1 cellular context compared by ENCODE assay signal in the genomic region with DNA sequence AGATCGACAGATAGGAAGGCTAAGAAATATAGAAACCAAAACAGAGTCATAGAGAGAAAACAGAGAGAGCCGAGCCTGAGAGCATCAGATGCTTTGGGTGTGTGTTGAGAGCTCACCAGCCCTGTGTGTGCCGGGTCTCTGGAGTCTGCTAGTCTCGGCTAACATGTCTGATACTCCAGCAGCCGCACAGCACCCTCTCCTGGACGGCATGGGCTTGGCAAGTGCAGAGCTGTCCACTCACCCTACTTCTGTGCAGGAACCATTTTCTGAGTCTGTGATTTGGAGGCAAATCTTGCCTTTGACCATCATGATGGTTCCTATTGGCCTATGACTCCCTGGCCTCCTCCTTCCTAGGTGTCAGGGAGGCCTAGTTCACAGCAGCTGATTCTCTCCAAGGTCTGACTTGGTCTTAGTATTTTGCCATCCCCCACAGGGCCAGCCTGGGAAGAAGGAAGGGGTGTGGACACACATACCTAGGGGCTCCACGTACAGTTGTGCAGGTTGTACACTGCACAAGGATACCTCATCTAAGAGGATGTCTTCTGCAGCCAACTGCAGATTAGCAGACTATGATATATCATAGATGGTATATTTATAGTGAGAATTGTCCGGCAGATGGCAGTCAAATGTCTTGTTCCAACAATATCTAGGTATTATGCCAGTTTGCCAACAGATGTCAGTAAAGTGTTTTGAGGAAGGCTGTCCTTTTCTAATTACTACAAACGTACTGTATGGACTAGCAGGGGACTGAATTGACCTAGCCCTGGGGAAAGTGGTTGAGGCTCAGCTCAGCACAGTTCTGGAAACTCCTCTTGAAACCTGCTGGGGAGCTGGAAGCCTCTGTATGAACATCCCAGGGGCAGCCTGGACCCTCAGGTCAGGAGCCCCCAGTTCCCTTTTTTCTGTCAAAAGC.
TF ChIP-seq lines count a peak whose summit lies in the region.

No MANE protein-coding gene starts in this region.

TF ChIP-seq in HepG2, 621 proteins besides CTCF, POLR2A, EP300 and RAD21 (continued from another document and continues in another):
- TF ChIP-seq ZNF276 (CRISPR knock-in tag; IDR thresholded peaks at IDR 0.05; ENCODE audit: low read depth), result no peak
- TF ChIP-seq TRIM24 (CRISPR knock-in tag; IDR thresholded peaks at IDR 0.05), result no peak
- no peak for TF ChIP-seq TMF1 (CRISPR knock-in tag; IDR thresholded peaks at IDR 0.05; ENCODE audit: low read depth)
- TF ChIP-seq GPN1 (CRISPR knock-in tag; IDR thresholded peaks at IDR 0.05; ENCODE audit: borderline replicate concordance), result no peak
- no peak for TF ChIP-seq ATF7 (IDR thresholded peaks at IDR 0.05)
- TF ChIP-seq ATF7 (CRISPR knock-in tag; IDR thresholded peaks at IDR 0.05), result 0 out of 2 replicates have a peak, but pooled peaks have one; percentile 35
- TF ChIP-seq, protein P1, sequence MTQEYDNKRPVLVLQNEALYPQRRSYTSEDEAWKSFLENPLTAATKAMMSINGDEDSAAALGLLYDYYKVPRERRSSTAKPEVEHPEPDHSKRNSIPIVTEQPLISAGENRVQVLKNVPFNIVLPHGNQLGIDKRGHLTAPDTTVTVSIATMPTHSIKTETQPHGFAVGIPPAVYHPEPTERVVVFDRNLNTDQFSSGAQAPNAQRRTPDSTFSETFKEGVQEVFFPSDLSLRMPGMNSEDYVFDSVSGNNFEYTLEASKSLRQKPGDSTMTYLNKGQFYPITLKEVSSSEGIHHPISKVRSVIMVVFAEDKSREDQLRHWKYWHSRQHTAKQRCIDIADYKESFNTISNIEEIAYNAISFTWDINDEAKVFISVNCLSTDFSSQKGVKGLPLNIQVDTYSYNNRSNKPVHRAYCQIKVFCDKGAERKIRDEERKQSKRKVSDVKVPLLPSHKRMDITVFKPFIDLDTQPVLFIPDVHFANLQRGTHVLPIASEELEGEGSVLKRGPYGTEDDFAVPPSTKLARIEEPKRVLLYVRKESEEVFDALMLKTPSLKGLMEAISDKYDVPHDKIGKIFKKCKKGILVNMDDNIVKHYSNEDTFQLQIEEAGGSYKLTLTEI (CRISPR knock-in tag; conservative IDR thresholded peaks at IDR 0.05), result no peak
- TF ChIP-seq RFXAP (CRISPR knock-in tag; IDR thresholded peaks at IDR 0.05; ENCODE audit: borderline replicate concordance), result no peak; the same call in 1 of the 2 replicates
- TF ChIP-seq ZNF781 (CRISPR knock-in tag; IDR thresholded peaks at IDR 0.05; ENCODE audit: borderline replicate concordance, not compliant biosample characterization), result peak; percentile 56
- no peak for TF ChIP-seq ZFY (CRISPR knock-in tag; IDR thresholded peaks at IDR 0.05)
- no peak; the same call in 1 of the 2 replicates for TF ChIP-seq SAP130 (CRISPR knock-in tag; IDR thresholded peaks at IDR 0.05; ENCODE audit: low read depth)
- TF ChIP-seq ZNF207 (IDR thresholded peaks at IDR 0.05; ENCODE audit: borderline replicate concordance), result no peak
- no peak for TF ChIP-seq PHF5A (CRISPR knock-in tag; IDR thresholded peaks at IDR 0.05; ENCODE audit: low read depth, unreplicated experiment)
- no peak for TF ChIP-seq NKX3-1 (CRISPR knock-in tag; IDR thresholded peaks at IDR 0.05)
- TF ChIP-seq CBX5 (CRISPR knock-in tag; IDR thresholded peaks at IDR 0.05; ENCODE audit: borderline replicate concordance), result no peak
- TF ChIP-seq, protein P2, sequence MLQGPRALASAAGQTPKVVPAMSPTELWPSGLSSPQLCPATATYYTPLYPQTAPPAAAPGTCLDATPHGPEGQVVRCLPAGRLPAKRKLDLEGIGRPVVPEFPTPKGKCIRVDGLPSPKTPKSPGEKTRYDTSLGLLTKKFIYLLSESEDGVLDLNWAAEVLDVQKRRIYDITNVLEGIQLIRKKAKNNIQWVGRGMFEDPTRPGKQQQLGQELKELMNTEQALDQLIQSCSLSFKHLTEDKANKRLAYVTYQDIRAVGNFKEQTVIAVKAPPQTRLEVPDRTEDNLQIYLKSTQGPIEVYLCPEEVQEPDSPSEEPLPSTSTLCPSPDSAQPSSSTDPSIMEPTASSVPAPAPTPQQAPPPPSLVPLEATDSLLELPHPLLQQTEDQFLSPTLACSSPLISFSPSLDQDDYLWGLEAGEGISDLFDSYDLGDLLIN (CRISPR knock-in tag; IDR thresholded peaks at IDR 0.05; ENCODE audit: borderline replicate concordance), result no peak
- TF ChIP-seq HDAC1 (CRISPR knock-in tag; IDR thresholded peaks at IDR 0.05), result no peak
- no peak for TF ChIP-seq HNF1A (IDR thresholded peaks at IDR 0.05; ENCODE audit: low read depth)
- TF ChIP-seq HNF1A (CRISPR knock-in tag; IDR thresholded peaks at IDR 0.05; ENCODE audit: borderline replicate concordance), result no peak
- no peak for TF ChIP-seq REST (IDR thresholded peaks at IDR 0.05; ENCODE audit: borderline replicate concordance in 1 of 2, low read depth in 1 of 2, low read length in 2 of 2)
- no peak for TF ChIP-seq PLRG1 (conservative IDR thresholded peaks at IDR 0.05)
- TF ChIP-seq, protein P3, sequence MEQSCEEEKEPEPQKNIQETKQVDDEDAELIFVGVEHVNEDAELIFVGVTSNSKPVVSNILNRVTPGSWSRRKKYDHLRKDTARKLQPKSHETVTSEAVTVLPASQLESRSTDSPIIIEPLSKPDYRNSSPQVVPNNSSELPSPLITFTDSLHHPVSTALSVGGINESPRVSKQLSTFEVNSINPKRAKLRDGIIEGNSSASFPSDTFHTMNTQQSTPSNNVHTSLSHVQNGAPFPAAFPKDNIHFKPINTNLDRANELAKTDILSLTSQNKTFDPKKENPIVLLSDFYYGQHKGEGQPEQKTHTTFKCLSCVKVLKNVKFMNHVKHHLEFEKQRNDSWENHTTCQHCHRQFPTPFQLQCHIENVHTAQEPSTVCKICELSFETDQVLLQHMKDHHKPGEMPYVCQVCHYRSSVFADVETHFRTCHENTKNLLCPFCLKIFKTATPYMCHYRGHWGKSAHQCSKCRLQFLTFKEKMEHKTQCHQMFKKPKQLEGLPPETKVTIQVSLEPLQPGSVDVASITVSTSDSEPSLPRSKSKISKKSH (CRISPR knock-in tag; IDR thresholded peaks at IDR 0.05; ENCODE audit: borderline replicate concordance), result no peak
- no peak for TF ChIP-seq ZNF143 (CRISPR knock-in tag; IDR thresholded peaks at IDR 0.05)
- TF ChIP-seq CEBPG (CRISPR knock-in tag; IDR thresholded peaks at IDR 0.05), result peak; percentile 29; the same call in 1 of the 2 replicates
- TF ChIP-seq NCOA2 (CRISPR knock-in tag; IDR thresholded peaks at IDR 0.05), result no peak
- TF ChIP-seq ZNF256 (CRISPR knock-in tag; conservative IDR thresholded peaks at IDR 0.05), result no peak
- TF ChIP-seq MTERF4 (CRISPR knock-in tag; IDR thresholded peaks at IDR 0.05), result peak; percentile 79; the same call in 1 of the 2 replicates
- no peak; the same call in 1 of the 2 replicates for TF ChIP-seq ZNF615 (CRISPR knock-in tag; IDR thresholded peaks at IDR 0.05; ENCODE audit: borderline replicate concordance)
- TF ChIP-seq JUN (CRISPR knock-in tag; IDR thresholded peaks at IDR 0.05), result no peak
- TF ChIP-seq ZNF605 (CRISPR knock-in tag; IDR thresholded peaks at IDR 0.05), result peak; percentile 54; the same call in 1 of the 2 replicates
- no peak for TF ChIP-seq ZNF891 (CRISPR knock-in tag; IDR thresholded peaks at IDR 0.05)
- TF ChIP-seq POLR2AphosphoS2 (IDR thresholded peaks at IDR 0.05; ENCODE audit: low read depth, low read length), result no peak
- TF ChIP-seq, protein P4, sequence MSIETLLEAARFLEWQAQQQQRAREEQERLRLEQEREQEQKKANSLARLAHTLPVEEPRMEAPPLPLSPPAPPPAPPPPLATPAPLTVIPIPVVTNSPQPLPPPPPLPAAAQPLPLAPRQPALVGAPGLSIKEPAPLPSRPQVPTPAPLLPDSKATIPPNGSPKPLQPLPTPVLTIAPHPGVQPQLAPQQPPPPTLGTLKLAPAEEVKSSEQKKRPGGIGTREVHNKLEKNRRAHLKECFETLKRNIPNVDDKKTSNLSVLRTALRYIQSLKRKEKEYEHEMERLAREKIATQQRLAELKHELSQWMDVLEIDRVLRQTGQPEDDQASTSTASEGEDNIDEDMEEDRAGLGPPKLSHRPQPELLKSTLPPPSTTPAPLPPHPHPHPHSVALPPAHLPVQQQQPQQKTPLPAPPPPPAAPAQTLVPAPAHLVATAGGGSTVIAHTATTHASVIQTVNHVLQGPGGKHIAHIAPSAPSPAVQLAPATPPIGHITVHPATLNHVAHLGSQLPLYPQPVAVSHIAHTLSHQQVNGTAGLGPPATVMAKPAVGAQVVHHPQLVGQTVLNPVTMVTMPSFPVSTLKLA (IDR thresholded peaks at IDR 0.05), result no peak
- TF ChIP-seq ZNF740 (CRISPR knock-in tag; IDR thresholded peaks at IDR 0.05), result no peak; the same call in 1 of the 2 replicates
- TF ChIP-seq ZNF883 (CRISPR knock-in tag; IDR thresholded peaks at IDR 0.05; ENCODE audit: not compliant biosample characterization), result peak; percentile 41
- peak; percentile 57; the same call in 1 of the 2 replicates for TF ChIP-seq KDM2A (CRISPR knock-in tag; IDR thresholded peaks at IDR 0.05; ENCODE audit: borderline replicate concordance, low read depth)
- no peak for TF ChIP-seq NCOA1 (CRISPR knock-in tag; IDR thresholded peaks at IDR 0.05)
